15 cellular contexts compared by ENCODE assay signal in the genomic region with DNA sequence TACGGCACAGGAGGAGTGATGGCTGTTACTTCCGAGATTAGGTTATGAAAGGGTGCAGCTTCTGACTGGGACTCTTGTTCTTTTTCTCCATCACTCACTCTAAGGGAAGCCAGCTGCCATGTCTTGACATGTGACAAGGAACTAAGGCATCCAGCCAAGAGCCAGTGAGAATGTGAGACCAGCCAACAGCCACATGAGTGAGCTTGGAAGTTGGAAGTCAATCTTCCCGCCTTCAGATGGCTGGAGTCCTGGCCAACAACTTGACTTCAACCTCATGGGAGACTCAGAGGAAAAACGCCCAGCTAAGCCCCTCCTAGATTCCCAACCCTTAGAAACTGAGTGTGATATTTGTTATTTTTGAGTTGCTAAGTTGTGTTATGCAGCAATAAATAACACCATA.
DNase-seq lines count a peak whose midpoint lies in the region; TF ChIP-seq lines count a peak whose summit lies in the region.
"Had no signal": no experiment of that assay in that cellular context is flagged by ENCODE, and none has a peak within 500 bp of the region (broad histone marks: within the 10 kb centered on the region; RNA-seq: fewer than 3 reads in every experiment).

No MANE protein-coding gene starts in this region.

- H3K4me1 ChIP-seq in esophagus muscularis mucosa: peaks cover 15 to 24% (median 19%) of the 10 kb centered on the region in 4 donors

- no peak overlapping the region for H3K27ac ChIP-seq in esophagus muscularis mucosa (replicated peaks in 1 of 4)

- in situ Hi-C loops in SK-MEL-5 (cut with HindIII; ENCODE audit: low pct_unique_long_range_greater_than_20kb, low sequenced_read_pairs): no loop called here

- H3K27me3 ChIP-seq in esophagus muscularis mucosa: no peaks in the 10 kb centered on the region

- no peak for TF ChIP-seq POLR2A in esophagus muscularis mucosa (IDR thresholded peaks at IDR 0.05; ENCODE audit: low read depth)

- DNase-seq in EH (ENCODE audit: low read depth) (peak; percentile 59), SK-MEL-5 (ENCODE audit: low read depth, low spot score) (peak; percentile 86), esophagus muscularis mucosa (ENCODE audit: extremely low spot score) (peak; percentile 92), myocyte (ENCODE audit: low read depth) (peak; percentile 90), NCI-H146 treated with DMSO at 0.1 percent for 48 hours (lab: John Stamatoyannopoulos, UW; ENCODE audit: unreplicated experiment) (no peak), activated gamma-delta T cell (lab: John Stamatoyannopoulos, UW) (no peak), foreskin fibroblast (no peak)
- DNase-seq in stimulated activated naive CD4-positive, alpha-beta T cell (lab: John Stamatoyannopoulos, UW): no peak
- DNase-seq: activated CD4-positive, alpha-beta T cell treated with anti-CD3 and anti-CD28 coated beads for 48 hours; activated naive CD8-positive, alpha-beta T cell treated with anti-CD3 and anti-CD28 coated beads, Interleukin-2, amount 10 ng/mL, durations not matched to agents 7 days and 5 days; COR-L47; effector memory CD4-positive, alpha-beta T cell; HCEC 1CT; Kasumi-1; SHP77 had no signal

- intact Hi-C loops in esophagus muscularis mucosa (cut with DNase I): no loop called here

- peaks cover 0 to 8% (median 0%) of the 10 kb centered on the region in 4 donors for H3K9me3 ChIP-seq in esophagus muscularis mucosa

- TF ChIP-seq CTCF in esophagus muscularis mucosa (IDR thresholded peaks at IDR 0.05): no peak
- no peak for TF ChIP-seq CTCF in foreskin fibroblast (IDR thresholded peaks at IDR 0.05; ENCODE audit: low read depth, low read length)

- H3K4me3 ChIP-seq in esophagus muscularis mucosa: no peak overlapping the region
- H3K4me3 ChIP-seq in foreskin fibroblast (ENCODE audit: low read depth in 1 of 2, low read length in 2 of 2): no peak overlapping the region

- H3K36me3 ChIP-seq in esophagus muscularis mucosa: no peaks in the 10 kb centered on the region

- WGBS in esophagus muscularis mucosa: 29% methylated on average over 4 of the region's 4 CpGs

- TF ChIP-seq EP300 in esophagus muscularis mucosa (IDR thresholded peaks at IDR 0.05): no peak

Comparison
In these comparisons a context has a peak if more than half of its experiments do, and no peak if none do; other contexts are left out.
1. DNase-seq: peak in EH (single experiment), SK-MEL-5 (single experiment), esophagus muscularis mucosa (single experiment) and myocyte (single experiment); none in NCI-H146 treated with DMSO at 0.1 percent for 48 hours (single experiment), activated gamma-delta T cell (single experiment), stimulated activated naive CD4-positive, alpha-beta T cell (0 of 6) and foreskin fibroblast (0 of 2).